ENCODE assay signal across 29 cellular contexts in the genomic region with DNA sequence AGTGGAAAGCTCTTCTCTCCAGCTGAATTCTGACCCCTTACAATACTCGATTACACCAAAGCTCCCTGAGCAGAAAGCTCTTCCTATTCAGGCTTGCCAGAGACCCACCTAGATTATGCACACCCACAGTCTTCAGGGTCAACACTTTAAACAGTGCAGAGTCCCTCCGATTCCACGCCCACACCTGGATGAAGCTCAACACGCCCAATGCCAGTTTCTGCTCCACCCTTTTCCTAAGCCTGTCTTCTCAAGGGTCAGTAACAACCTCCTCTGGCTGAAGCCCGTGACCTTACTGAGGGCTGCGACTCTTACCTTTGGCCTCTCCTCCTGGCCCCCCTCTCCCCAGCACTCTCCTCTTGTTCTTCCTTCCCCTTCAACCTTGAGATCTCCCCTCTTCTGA.
"Had no signal": no experiment of that assay in that cellular context is flagged by ENCODE, and none has a peak within 500 bp of the region (broad histone marks: within the 10 kb centered on the region; RNA-seq: fewer than 3 reads in every experiment).

No MANE protein-coding gene starts in this region.

- H3K4me1 ChIP-seq: gastrocnemius medialis had no signal

- H3K4me1 Mint-ChIP-seq: activated CD4-positive, alpha-beta T cell treated with anti-CD3 and anti-CD28 coated beads for 36 hours; activated CD4-positive, alpha-beta T cell treated with anti-CD3 and anti-CD28 coated beads, Interleukin-2, amount 10 ng/mL, durations not matched to agents 24 days and 14 days; activated naive CD4-positive, alpha-beta T cell treated with anti-CD3 and anti-CD28 coated beads, Interleukin-2, amount 10 ng/mL, durations not matched to agents 7 days and 5 days; activated naive CD8-positive, alpha-beta T cell treated with anti-CD3 and anti-CD28 coated beads, Interleukin-2, amount 10 ng/mL, durations not matched to agents 7 days and 5 days; central memory CD8-positive, alpha-beta T cell; endodermal cell had no signal

- H3K4me3 ChIP-seq: coronary artery, dorsolateral prefrontal cortex, gastrocnemius medialis had no signal

- H3K36me3 Mint-ChIP-seq: activated CD4-positive, alpha-beta memory T cell treated with anti-CD3 and anti-CD28 coated beads for 36 hours; activated naive CD4-positive, alpha-beta T cell treated with anti-CD3 and anti-CD28 coated beads, Interleukin-2, amount 10 ng/mL, durations not matched to agents 7 days and 5 days; activated naive CD4-positive, alpha-beta T cell treated with anti-CD3 and anti-CD28 coated beads, Interleukin-2, amount 50 U/mL, for 72 hours; activated naive CD8-positive, alpha-beta T cell treated with anti-CD3 and anti-CD28 coated beads, Interleukin-2, amount 10 ng/mL, durations not matched to agents 7 days and 5 days had no signal

- H3K27me3 Mint-ChIP-seq: activated CD4-positive, alpha-beta memory T cell treated with anti-CD3 and anti-CD28 coated beads for 36 hours; activated CD4-positive, alpha-beta T cell treated with anti-CD3 and anti-CD28 coated beads, Interleukin-2, amount 10 ng/mL, durations not matched to agents 24 days and 14 days; activated naive CD4-positive, alpha-beta T cell treated with anti-CD3 and anti-CD28 coated beads, Interleukin-2, amount 10 ng/mL, durations not matched to agents 7 days and 5 days; activated naive CD8-positive, alpha-beta T cell treated with anti-CD3 and anti-CD28 coated beads, Interleukin-2, amount 10 ng/mL, durations not matched to agents 7 days and 5 days; dendritic cell treated with granulocyte-macrophage colony-stimulating factor and Interleukin-4, amounts not matched to agents 40 ng/mL and 50 ng/mL, for 4 days had no signal

- FAIRE-seq: astrocyte, bronchial epithelial cell had no signal

- H3K4me3 Mint-ChIP-seq: activated CD4-positive, alpha-beta memory T cell treated with anti-CD3 and anti-CD28 coated beads for 36 hours; activated CD4-positive, alpha-beta T cell treated with anti-CD3 and anti-CD28 coated beads for 36 hours; activated CD4-positive, alpha-beta T cell treated with anti-CD3 and anti-CD28 coated beads, Interleukin-2, amount 10 ng/mL, durations not matched to agents 24 days and 14 days; activated naive CD4-positive, alpha-beta T cell treated with anti-CD3 and anti-CD28 coated beads, Interleukin-2, amount 10 ng/mL, durations not matched to agents 7 days and 5 days; activated naive CD8-positive, alpha-beta T cell treated with anti-CD3 and anti-CD28 coated beads, Interleukin-2, amount 10 ng/mL, durations not matched to agents 7 days and 5 days; activated T-helper 1 cell treated with anti-CD3 and anti-CD28 coated beads, Interleukin-12 subunit alpha, Interleukin-12 subunit beta, Interleukin-2, Interleukin-4 antibody, amounts not matched to agents 30 ng/mL and 10 ng/mL and 1 ng/mL, durations not matched to agents 14 hours and 24 hours and 36 hours; central memory CD8-positive, alpha-beta T cell; dendritic cell treated with granulocyte-macrophage colony-stimulating factor and Interleukin-4, amounts not matched to agents 40 ng/mL and 50 ng/mL, for 4 days; endodermal cell had no signal

- DNase-seq: activated CD4-positive, alpha-beta memory T cell treated with anti-CD3 and anti-CD28 coated beads for 36 hours; activated CD4-positive, alpha-beta T cell treated with anti-CD3 and anti-CD28 coated beads for 36 hours; activated CD4-positive, alpha-beta T cell treated with anti-CD3 and anti-CD28 coated beads, Interleukin-2, amount 10 ng/mL, durations not matched to agents 24 days and 14 days; activated CD4-positive, CD25-positive, alpha-beta regulatory T cell; activated CD4-positive, CD25-positive, alpha-beta regulatory T cell treated with anti-CD3 and anti-CD28 coated beads, Interleukin-2, amount 50 U/mL, for 72 hours; activated CD8-positive, alpha-beta memory T cell treated with anti-CD3 and anti-CD28 coated beads, Interleukin-2, amount 50 U/mL, for 4 hours; activated gamma-delta T cell; activated naive CD4-positive, alpha-beta T cell; activated naive CD4-positive, alpha-beta T cell treated with anti-CD3 and anti-CD28 coated beads, Interleukin-2, amount 10 ng/mL, durations not matched to agents 7 days and 5 days; activated naive CD8-positive, alpha-beta T cell treated with anti-CD3 and anti-CD28 coated beads, Interleukin-2, amount 10 ng/mL, durations not matched to agents 7 days and 5 days; activated T-cell treated with anti-CD3 and anti-CD28 coated beads, Interleukin-2, amount 50 U/mL, for 1 hour; activated T-cell treated with anti-CD3 and anti-CD28 coated beads, Interleukin-2, amount 50 U/mL, for 48 hours; brain microvascular endothelial cell; effector memory CD4-positive, alpha-beta T cell; endodermal cell; foreskin fibroblast; gastrocnemius medialis; glutamatergic neuron; T-helper 2 cell had no signal

- H3K27ac ChIP-seq: brain microvascular endothelial cell, coronary artery, dorsolateral prefrontal cortex, gastrocnemius medialis had no signal

- H3K9me3 ChIP-seq: gastrocnemius medialis had no signal

- H3K27me3 ChIP-seq: brain microvascular endothelial cell, gastrocnemius medialis had no signal

- H3K27ac Mint-ChIP-seq: activated CD4-positive, alpha-beta memory T cell treated with anti-CD3 and anti-CD28 coated beads for 36 hours; activated CD4-positive, alpha-beta T cell treated with anti-CD3 and anti-CD28 coated beads for 36 hours; activated CD4-positive, alpha-beta T cell treated with anti-CD3 and anti-CD28 coated beads, Interleukin-2, amount 10 ng/mL, durations not matched to agents 24 days and 14 days; activated naive CD4-positive, alpha-beta T cell treated with anti-CD3 and anti-CD28 coated beads, Interleukin-2, amount 10 ng/mL, durations not matched to agents 7 days and 5 days; activated naive CD4-positive, alpha-beta T cell treated with anti-CD3 and anti-CD28 coated beads, Interleukin-2, amount 50 U/mL, for 72 hours; activated naive CD8-positive, alpha-beta T cell treated with anti-CD3 and anti-CD28 coated beads, Interleukin-2, amount 10 ng/mL, durations not matched to agents 7 days and 5 days; activated T-helper 1 cell treated with anti-CD3 and anti-CD28 coated beads, Interleukin-12 subunit alpha, Interleukin-12 subunit beta, Interleukin-2, Interleukin-4 antibody, amounts not matched to agents 30 ng/mL and 10 ng/mL and 1 ng/mL, durations not matched to agents 14 hours and 24 hours and 36 hours; activated T-helper 2 cell treated with anti-CD3 and anti-CD28 coated beads, Interferon-gamma antibody, Interleukin-2, Interleukin-4, amounts not matched to agents 10 μg/mL and 5 μg/mL and 100 μg/mL, durations not matched to agents 14 hours and 24 hours and 36 hours; dendritic cell treated with granulocyte-macrophage colony-stimulating factor and Interleukin-4, amounts not matched to agents 40 ng/mL and 50 ng/mL, for 4 days; endodermal cell had no signal

- ATAC-seq: activated CD4-positive, alpha-beta T cell treated with anti-CD3 and anti-CD28 coated beads for 36 hours; activated naive CD4-positive, alpha-beta T cell treated with anti-CD3 and anti-CD28 coated beads, Interleukin-2, amount 50 U/mL, for 72 hours; esophagus mucosa; gastrocnemius medialis had no signal

- H3K36me3 ChIP-seq: brain microvascular endothelial cell, gastrocnemius medialis had no signal
